In the genomic region with DNA sequence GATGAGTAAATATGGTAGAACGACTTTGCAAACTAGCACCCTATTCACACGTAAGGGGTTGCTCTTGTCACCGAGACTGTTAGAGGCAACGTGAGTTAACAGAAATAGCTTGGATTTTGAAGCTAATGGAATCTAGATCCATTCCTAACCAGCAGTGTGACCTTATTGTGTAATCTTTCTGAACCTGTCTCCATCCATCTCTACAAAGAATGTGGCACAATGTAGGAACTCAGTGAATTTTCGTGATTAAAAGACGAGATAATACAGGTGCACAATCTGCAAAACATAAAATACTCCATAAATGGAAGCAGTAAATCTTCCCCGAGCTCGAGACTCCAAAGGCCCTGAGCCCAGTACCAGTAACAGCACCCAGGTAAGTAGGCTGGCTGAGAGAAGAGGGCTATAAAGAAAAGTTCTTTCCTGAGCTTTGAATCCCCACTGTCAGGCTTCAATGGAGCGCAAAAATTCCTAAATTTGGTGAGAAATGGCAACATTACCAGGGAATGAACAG, we compare ENCODE assay signal across 8 cellular contexts.
A peak's percentile ranks its signal among the peaks of the same experiment; 100 is the strongest.
DNase-seq lines count a peak whose midpoint lies in the region; ATAC-seq and TF ChIP-seq lines count a peak whose summit lies in the region.

No MANE protein-coding gene starts in this region.

- in situ Hi-C loops in brain microvascular endothelial cell (cut with HindIII; ENCODE audit: low pct_ligation_motif_present, low sequenced_read_pairs): no loop called here

- H3K27me3 ChIP-seq in ACC112 (ENCODE audit: insufficient read depth, low read length) (no peaks in the 10 kb centered on the region), brain microvascular endothelial cell (replicated peaks) (no peaks in the 10 kb centered on the region), mucosa of stomach (ENCODE audit: control insufficient read depth, insufficient read depth, low read length) (no peaks in the 10 kb centered on the region)

- H3K4me3 ChIP-seq in ACC112 (ENCODE audit: low read depth, low read length): peak overlapping the region; percentile 59
- H3K4me3 ChIP-seq in brain microvascular endothelial cell (ENCODE audit: low read depth, low read length): peak overlapping the region; percentile 20
- H3K4me3 ChIP-seq in mucosa of stomach (ENCODE audit: low read length): no peak overlapping the region

- TF ChIP-seq CTCF in brain microvascular endothelial cell (IDR thresholded peaks at IDR 0.05; ENCODE audit: low read depth, low read length, missing control alignments): no peak

- H3K27ac ChIP-seq in ACC112 (ENCODE audit: low read depth, low read length): peak overlapping the region; percentile 85
- H3K27ac ChIP-seq in brain microvascular endothelial cell: peak overlapping the region; percentile 55

- H3K36me3 ChIP-seq in ACC112 (ENCODE audit: insufficient read depth, low read length) (no peaks in the 10 kb centered on the region), brain microvascular endothelial cell (replicated peaks) (no peaks in the 10 kb centered on the region), mucosa of stomach (ENCODE audit: control insufficient read depth, insufficient read depth, low read length) (no peaks in the 10 kb centered on the region)

- H3K4me1 ChIP-seq in ACC112 (ENCODE audit: control insufficient read depth, insufficient read depth, low read length, unreplicated experiment): peaks cover 30% of the 10 kb centered on the region
- peaks cover 15% of the 10 kb centered on the region for H3K4me1 ChIP-seq in mucosa of stomach (ENCODE audit: control insufficient read depth, insufficient read depth, low read length)

- H3K9me3 ChIP-seq in mucosa of stomach (ENCODE audit: control insufficient read depth, low read length): no peaks in the 10 kb centered on the region

- ATAC-seq in HG03457 (IDR thresholded peaks at IDR 0.05; ENCODE audit: unreplicated experiment): peak; percentile 2

- H3K79me2 ChIP-seq in ACC112 (ENCODE audit: control insufficient read depth, insufficient read depth, low read length, unreplicated experiment): peaks cover 39% of the 10 kb centered on the region

- peak overlapping the region; percentile 29 for H3K9ac ChIP-seq in mucosa of stomach (ENCODE audit: low read length)

- DNase-seq in brain microvascular endothelial cell (no peak), DMS 273 treated with DMSO at 0.1 percent for 48 hours (lab: John Stamatoyannopoulos, UW) (no peak), NCI-H2171 treated with DMSO at 0.1 percent for 48 hours (lab: John Stamatoyannopoulos, UW) (no peak), cerebellar cortex (ENCODE audit: low spot score) (no peak), MV-4-11 (lab: John Stamatoyannopoulos, UW) (no peak)

- peak overlapping the region; percentile 85 for H2AFZ ChIP-seq in ACC112 (ENCODE audit: low read length, unreplicated experiment)
